Comparison of ENCODE assay signal across 1 cellular context in the genomic region with DNA sequence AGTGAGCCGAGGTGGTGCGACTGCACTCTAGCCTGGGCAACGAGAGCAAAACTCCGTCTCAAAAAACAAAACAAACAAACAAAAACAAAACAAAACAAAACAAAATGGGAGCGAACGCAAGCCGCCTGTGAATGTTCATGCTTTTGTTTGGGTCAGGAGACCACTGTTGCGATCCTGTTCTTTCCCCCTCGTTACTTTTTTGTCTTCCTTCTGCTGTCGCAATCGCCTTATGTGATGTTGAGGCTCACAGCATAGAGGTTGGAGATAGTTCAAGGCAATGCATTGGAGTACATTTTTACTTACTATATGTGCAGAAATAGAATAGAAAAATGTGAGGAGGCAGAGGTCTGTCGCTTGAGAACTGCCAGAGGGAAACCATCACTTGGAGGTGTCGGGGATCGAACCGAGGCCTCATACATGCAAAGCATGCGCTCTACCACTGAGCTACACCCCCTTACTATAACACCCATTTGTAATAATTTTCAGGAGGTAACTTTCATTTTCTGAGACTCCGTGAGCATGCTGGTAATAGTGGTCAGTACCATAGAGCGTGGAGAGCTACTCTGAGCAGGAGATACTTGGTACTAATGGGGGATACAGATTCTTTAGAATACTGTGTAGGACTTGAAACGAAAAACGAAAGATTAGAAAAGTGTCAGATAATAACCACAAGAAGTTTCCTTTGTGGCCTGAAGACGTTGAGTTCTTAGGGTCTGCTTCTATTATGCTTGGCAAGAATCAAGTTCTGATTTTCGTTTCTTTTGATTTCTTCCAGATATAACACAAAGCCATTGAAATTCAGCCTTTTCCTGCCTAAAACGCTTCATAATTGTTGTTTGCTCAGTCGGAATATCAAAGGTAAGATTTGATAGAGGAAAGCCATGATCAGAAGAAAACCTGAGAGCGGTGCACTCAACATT.
TF ChIP-seq lines count a peak whose summit lies in the region.

No MANE protein-coding gene starts in this region.

TF ChIP-seq in HEK293, 187 proteins besides CTCF, POLR2A, EP300 and RAD21 (continued from another document and continues in another):
- TF ChIP-seq, protein P1, sequence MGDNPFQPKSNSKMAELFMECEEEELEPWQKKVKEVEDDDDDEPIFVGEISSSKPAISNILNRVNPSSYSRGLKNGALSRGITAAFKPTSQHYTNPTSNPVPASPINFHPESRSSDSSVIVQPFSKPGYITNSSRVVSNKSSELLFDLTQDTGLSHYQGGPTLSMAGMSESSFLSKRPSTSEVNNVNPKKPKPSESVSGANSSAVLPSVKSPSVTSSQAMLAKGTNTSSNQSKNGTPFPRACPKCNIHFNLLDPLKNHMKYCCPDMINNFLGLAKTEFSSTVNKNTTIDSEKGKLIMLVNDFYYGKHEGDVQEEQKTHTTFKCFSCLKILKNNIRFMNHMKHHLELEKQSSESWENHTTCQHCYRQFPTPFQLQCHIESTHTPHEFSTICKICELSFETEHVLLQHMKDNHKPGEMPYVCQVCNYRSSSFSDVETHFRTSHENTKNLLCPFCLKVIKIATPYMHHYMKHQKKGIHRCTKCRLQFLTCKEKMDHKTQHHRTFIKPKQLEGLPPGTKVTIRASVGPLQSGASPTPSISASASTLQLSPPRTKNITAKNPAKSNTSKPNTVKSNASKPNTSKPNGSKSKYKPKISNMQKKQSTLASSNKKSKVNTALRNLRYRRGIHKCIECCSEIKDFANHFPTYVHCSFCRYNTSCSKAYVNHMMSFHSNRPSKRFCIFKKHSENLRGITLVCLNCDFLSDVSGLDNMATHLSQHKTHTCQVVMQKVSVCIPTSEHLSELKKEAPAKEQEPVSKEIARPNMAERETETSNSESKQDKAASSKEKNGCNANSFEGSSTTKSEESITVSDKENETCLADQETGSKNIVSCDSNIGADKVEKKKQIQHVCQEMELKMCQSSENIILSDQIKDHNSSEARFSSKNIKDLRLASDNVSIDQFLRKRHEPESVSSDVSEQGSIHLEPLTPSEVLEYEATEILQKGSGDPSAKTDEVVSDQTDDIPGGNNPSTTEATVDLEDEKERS (tag by site-specific recombination; IDR thresholded peaks at IDR 0.05), result no peak
- TF ChIP-seq ZNF335 (tag by site-specific recombination; conservative IDR thresholded peaks at IDR 0.05) (no peak), MYNN (tag by site-specific recombination; IDR thresholded peaks at IDR 0.05; ENCODE audit: borderline replicate concordance) (no peak), ZSCAN30 (tag by site-specific recombination; IDR thresholded peaks at IDR 0.05) (peak; percentile 93; the same call in 1 of the 2 replicates), TCF7L2 (IDR thresholded peaks at IDR 0.05; ENCODE audit: borderline replicate concordance, low read depth, low read length) (no peak), ZBTB21 (tag by site-specific recombination; IDR thresholded peaks at IDR 0.05) (no peak), ZNF426 (tag by site-specific recombination; IDR thresholded peaks at IDR 0.05) (no peak), ZNF114 (tag by site-specific recombination; IDR thresholded peaks at IDR 0.05) (no peak), ZNF202 (tag by site-specific recombination; IDR thresholded peaks at IDR 0.05; ENCODE audit: borderline replicate concordance) (no peak), ZNF2 (tag by site-specific recombination; IDR thresholded peaks at IDR 0.05) (peak; percentile 80; the same call in 1 of the 2 replicates), ZNF311 (tag by site-specific recombination; IDR thresholded peaks at IDR 0.05; ENCODE audit: borderline replicate concordance) (no peak), ZNF624 (tag by site-specific recombination; IDR thresholded peaks at IDR 0.05) (no peak), ZNF654 (tag by site-specific recombination; IDR thresholded peaks at IDR 0.05; ENCODE audit: low read depth) (no peak), ZNF529 (tag by site-specific recombination; IDR thresholded peaks at IDR 0.05; ENCODE audit: insufficient replicate concordance) (no peak), ZNF223 (tag by site-specific recombination; IDR thresholded peaks at IDR 0.05) (no peak), ZFP37 (tag by site-specific recombination; IDR thresholded peaks at IDR 0.05) (no peak), ZBTB1 (tag by site-specific recombination; IDR thresholded peaks at IDR 0.05) (no peak), OSR2 (tag by site-specific recombination; IDR thresholded peaks at IDR 0.05) (no peak), MZF1 (tag by site-specific recombination; IDR thresholded peaks at IDR 0.05; ENCODE audit: borderline replicate concordance) (no peak; the same call in 1 of the 2 replicates), BCL11B (tag by site-specific recombination; IDR thresholded peaks at IDR 0.05; ENCODE audit: low read depth) (no peak), SP7 (tag by site-specific recombination; IDR thresholded peaks at IDR 0.05) (peak; percentile 55), ZNF664 (tag by site-specific recombination; IDR thresholded peaks at IDR 0.05) (0 out of 2 replicates have a peak, but pooled peaks have one; percentile 9), ZNF560 (tag by site-specific recombination; IDR thresholded peaks at IDR 0.05; ENCODE audit: borderline replicate concordance) (no peak), ZNF76 (tag by site-specific recombination; IDR thresholded peaks at IDR 0.05; ENCODE audit: borderline replicate concordance, low read depth) (no peak), KLF10 (tag by site-specific recombination; IDR thresholded peaks at IDR 0.05) (peak; percentile 51; the same call in 1 of the 2 replicates), TRIM28 (IDR thresholded peaks at IDR 0.05; ENCODE audit: borderline replicate concordance, low read length) (peak; percentile 46; the same call in 1 of the 2 replicates), ZXDB (tag by site-specific recombination; IDR thresholded peaks at IDR 0.05) (peak; percentile 42; the same call in 1 of the 2 replicates), ZNF785 (tag by site-specific recombination; IDR thresholded peaks at IDR 0.05) (no peak), ZNF660 (tag by site-specific recombination; IDR thresholded peaks at IDR 0.05) (peak; percentile 91), ZSCAN16 (tag by site-specific recombination; IDR thresholded peaks at IDR 0.05) (no peak), ZNF626 (tag by site-specific recombination; IDR thresholded peaks at IDR 0.05) (no peak)
- TF ChIP-seq, protein P2, sequence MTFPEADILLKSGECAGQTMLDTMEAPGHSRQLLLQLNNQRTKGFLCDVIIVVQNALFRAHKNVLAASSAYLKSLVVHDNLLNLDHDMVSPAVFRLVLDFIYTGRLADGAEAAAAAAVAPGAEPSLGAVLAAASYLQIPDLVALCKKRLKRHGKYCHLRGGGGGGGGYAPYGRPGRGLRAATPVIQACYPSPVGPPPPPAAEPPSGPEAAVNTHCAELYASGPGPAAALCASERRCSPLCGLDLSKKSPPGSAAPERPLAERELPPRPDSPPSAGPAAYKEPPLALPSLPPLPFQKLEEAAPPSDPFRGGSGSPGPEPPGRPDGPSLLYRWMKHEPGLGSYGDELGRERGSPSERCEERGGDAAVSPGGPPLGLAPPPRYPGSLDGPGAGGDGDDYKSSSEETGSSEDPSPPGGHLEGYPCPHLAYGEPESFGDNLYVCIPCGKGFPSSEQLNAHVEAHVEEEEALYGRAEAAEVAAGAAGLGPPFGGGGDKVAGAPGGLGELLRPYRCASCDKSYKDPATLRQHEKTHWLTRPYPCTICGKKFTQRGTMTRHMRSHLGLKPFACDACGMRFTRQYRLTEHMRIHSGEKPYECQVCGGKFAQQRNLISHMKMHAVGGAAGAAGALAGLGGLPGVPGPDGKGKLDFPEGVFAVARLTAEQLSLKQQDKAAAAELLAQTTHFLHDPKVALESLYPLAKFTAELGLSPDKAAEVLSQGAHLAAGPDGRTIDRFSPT (tag by site-specific recombination; IDR thresholded peaks at IDR 0.05), result no peak
- TF ChIP-seq, protein P3, sequence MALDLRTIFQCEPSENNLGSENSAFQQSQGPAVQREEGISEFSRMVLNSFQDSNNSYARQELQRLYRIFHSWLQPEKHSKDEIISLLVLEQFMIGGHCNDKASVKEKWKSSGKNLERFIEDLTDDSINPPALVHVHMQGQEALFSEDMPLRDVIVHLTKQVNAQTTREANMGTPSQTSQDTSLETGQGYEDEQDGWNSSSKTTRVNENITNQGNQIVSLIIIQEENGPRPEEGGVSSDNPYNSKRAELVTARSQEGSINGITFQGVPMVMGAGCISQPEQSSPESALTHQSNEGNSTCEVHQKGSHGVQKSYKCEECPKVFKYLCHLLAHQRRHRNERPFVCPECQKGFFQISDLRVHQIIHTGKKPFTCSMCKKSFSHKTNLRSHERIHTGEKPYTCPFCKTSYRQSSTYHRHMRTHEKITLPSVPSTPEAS (tag by site-specific recombination; IDR thresholded peaks at IDR 0.05), result no peak
- TF ChIP-seq, protein P4, sequence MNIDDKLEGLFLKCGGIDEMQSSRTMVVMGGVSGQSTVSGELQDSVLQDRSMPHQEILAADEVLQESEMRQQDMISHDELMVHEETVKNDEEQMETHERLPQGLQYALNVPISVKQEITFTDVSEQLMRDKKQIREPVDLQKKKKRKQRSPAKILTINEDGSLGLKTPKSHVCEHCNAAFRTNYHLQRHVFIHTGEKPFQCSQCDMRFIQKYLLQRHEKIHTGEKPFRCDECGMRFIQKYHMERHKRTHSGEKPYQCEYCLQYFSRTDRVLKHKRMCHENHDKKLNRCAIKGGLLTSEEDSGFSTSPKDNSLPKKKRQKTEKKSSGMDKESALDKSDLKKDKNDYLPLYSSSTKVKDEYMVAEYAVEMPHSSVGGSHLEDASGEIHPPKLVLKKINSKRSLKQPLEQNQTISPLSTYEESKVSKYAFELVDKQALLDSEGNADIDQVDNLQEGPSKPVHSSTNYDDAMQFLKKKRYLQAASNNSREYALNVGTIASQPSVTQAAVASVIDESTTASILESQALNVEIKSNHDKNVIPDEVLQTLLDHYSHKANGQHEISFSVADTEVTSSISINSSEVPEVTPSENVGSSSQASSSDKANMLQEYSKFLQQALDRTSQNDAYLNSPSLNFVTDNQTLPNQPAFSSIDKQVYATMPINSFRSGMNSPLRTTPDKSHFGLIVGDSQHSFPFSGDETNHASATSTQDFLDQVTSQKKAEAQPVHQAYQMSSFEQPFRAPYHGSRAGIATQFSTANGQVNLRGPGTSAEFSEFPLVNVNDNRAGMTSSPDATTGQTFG (tag by site-specific recombination; IDR thresholded peaks at IDR 0.05; ENCODE audit: borderline replicate concordance), result no peak
- TF ChIP-seq, protein P5, sequence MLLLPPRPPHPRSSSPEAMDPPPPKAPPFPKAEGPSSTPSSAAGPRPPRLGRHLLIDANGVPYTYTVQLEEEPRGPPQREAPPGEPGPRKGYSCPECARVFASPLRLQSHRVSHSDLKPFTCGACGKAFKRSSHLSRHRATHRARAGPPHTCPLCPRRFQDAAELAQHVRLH (tag by site-specific recombination; IDR thresholded peaks at IDR 0.05), result peak; percentile 55; the same call in 1 of the 2 replicates
- TF ChIP-seq, protein P6, sequence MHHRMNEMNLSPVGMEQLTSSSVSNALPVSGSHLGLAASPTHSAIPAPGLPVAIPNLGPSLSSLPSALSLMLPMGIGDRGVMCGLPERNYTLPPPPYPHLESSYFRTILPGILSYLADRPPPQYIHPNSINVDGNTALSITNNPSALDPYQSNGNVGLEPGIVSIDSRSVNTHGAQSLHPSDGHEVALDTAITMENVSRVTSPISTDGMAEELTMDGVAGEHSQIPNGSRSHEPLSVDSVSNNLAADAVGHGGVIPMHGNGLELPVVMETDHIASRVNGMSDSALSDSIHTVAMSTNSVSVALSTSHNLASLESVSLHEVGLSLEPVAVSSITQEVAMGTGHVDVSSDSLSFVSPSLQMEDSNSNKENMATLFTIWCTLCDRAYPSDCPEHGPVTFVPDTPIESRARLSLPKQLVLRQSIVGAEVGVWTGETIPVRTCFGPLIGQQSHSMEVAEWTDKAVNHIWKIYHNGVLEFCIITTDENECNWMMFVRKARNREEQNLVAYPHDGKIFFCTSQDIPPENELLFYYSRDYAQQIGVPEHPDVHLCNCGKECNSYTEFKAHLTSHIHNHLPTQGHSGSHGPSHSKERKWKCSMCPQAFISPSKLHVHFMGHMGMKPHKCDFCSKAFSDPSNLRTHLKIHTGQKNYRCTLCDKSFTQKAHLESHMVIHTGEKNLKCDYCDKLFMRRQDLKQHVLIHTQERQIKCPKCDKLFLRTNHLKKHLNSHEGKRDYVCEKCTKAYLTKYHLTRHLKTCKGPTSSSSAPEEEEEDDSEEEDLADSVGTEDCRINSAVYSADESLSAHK (tag by site-specific recombination; IDR thresholded peaks at IDR 0.05), result no peak
- TF ChIP-seq, protein P7, sequence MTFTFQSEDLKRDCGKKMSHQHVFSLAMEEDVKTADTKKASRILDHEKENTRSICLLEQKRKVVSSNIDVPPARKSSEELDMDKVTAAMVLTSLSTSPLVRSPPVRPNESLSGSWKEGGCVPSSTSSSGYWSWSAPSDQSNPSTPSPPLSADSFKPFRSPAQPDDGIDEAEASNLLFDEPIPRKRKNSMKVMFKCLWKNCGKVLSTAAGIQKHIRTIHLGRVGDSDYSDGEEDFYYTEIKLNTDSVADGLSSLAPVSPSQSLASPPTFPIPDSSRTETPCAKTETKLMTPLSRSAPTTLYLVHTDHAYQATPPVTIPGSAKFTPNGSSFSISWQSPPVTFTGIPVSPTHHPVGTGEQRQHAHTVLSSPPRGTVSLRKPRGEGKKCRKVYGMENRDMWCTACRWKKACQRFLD (tag by site-specific recombination; IDR thresholded peaks at IDR 0.05), result no peak
- TF ChIP-seq, protein P8, sequence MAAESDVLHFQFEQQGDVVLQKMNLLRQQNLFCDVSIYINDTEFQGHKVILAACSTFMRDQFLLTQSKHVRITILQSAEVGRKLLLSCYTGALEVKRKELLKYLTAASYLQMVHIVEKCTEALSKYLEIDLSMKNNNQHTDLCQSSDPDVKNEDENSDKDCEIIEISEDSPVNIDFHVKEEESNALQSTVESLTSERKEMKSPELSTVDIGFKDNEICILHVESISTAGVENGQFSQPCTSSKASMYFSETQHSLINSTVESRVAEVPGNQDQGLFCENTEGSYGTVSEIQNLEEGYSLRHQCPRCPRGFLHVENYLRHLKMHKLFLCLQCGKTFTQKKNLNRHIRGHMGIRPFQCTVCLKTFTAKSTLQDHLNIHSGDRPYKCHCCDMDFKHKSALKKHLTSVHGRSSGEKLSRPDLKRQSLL (tag by site-specific recombination; IDR thresholded peaks at IDR 0.05), result peak; percentile 66; the same call in 1 of the 2 replicates
- TF ChIP-seq, protein P9, sequence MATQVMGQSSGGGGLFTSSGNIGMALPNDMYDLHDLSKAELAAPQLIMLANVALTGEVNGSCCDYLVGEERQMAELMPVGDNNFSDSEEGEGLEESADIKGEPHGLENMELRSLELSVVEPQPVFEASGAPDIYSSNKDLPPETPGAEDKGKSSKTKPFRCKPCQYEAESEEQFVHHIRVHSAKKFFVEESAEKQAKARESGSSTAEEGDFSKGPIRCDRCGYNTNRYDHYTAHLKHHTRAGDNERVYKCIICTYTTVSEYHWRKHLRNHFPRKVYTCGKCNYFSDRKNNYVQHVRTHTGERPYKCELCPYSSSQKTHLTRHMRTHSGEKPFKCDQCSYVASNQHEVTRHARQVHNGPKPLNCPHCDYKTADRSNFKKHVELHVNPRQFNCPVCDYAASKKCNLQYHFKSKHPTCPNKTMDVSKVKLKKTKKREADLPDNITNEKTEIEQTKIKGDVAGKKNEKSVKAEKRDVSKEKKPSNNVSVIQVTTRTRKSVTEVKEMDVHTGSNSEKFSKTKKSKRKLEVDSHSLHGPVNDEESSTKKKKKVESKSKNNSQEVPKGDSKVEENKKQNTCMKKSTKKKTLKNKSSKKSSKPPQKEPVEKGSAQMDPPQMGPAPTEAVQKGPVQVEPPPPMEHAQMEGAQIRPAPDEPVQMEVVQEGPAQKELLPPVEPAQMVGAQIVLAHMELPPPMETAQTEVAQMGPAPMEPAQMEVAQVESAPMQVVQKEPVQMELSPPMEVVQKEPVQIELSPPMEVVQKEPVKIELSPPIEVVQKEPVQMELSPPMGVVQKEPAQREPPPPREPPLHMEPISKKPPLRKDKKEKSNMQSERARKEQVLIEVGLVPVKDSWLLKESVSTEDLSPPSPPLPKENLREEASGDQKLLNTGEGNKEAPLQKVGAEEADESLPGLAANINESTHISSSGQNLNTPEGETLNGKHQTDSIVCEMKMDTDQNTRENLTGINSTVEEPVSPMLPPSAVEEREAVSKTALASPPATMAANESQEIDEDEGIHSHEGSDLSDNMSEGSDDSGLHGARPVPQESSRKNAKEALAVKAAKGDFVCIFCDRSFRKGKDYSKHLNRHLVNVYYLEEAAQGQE (tag by site-specific recombination; IDR thresholded peaks at IDR 0.05), result peak; percentile 95
